34 cellular contexts compared by ENCODE assay signal in the genomic region with DNA sequence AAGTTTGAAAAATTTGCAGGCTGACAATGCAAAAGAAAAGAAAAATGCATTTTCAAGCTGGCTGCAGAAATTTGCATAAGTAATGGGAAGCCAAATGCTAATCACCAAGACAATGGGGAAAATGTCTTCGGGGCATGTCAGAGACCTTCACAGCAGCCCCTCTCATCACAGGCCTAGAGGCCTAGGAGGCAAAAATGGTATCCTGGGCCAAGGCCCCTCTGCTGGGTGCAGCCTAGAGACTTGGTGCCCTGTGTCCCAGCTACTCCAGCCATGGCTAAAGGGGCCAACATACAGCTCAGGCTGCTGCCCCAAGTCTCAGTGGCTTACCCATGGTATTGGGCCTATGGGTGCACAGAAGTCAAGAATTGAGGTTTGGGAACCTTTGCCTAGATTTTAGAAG.
"Had no signal": no experiment of that assay in that cellular context is flagged by ENCODE, and none has a peak within 500 bp of the region (broad histone marks: within the 10 kb centered on the region; RNA-seq: fewer than 3 reads in every experiment).

No MANE protein-coding gene starts in this region.

- H3K4me3 ChIP-seq: MG63 had no signal

- H3K36me3 ChIP-seq: MG63 had no signal

- H3K27me3 ChIP-seq: MG63 had no signal

- DNase-seq: Karpas-422, Kasumi-1, MG63, MM.1S, MV-4-11, NCI-H1048, NCI-H1092, NCI-H1092 treated with DMSO at 0.1 percent for 48 hours, NCI-H1105, NCI-H1105 treated with DMSO at 0.1 percent for 48 hours, NCI-H1417, NCI-H1417 treated with DMSO at 0.1 percent for 48 hours, NCI-H1436, NCI-H1436 treated with DMSO at 0.1 percent for 48 hours, NCI-H146, NCI-H1694, NCI-H1694 treated with DMSO at 0.1 percent for 48 hours, NCI-H187, NCI-H187 treated with DMSO at 0.1 percent for 48 hours, NCI-H1930, NCI-H2029, NCI-H2029 treated with DMSO at 0.1 percent for 48 hours, NCI-H2081, NCI-H2081 treated with DMSO at 0.1 percent for 48 hours, NCI-H2107, NCI-H2171, NCI-H2171 treated with DMSO at 0.1 percent for 48 hours, NCI-H2227 treated with DMSO at 0.1 percent for 48 hours, NCI-H226, NCI-H345, NCI-H446, NCI-H446 treated with DMSO at 0.1 percent for 48 hours, NCI-H510A, NCI-H510A treated with DMSO at 0.1 percent for 48 hours had no signal
